Comparison of ENCODE assay signal across 17 cellular contexts in genomic region chr6:7803219-7803618, GRCh38.
DNase-seq lines count a peak whose midpoint lies in the region; ATAC-seq lines count a peak whose summit lies in the region.
"Had no signal": no experiment of that assay in that cellular context is flagged by ENCODE, and none has a peak within 500 bp of the region (broad histone marks: within the 10 kb centered on the region; RNA-seq: fewer than 3 reads in every experiment).

No MANE protein-coding gene starts in this region.

- intact Hi-C loops in activated CD4-positive, alpha-beta T cell treated with anti-CD3 and anti-CD28 coated beads for 36 hours (cut with DNase I, micrococcal nuclease): no loop called here
- intact Hi-C loops in left colon (cut with DNase I, micrococcal nuclease): no loop called here

- H3K4me1 Mint-ChIP-seq in activated CD4-positive, alpha-beta T cell treated with anti-CD3 and anti-CD28 coated beads for 36 hours: peaks cover 6% of the 10 kb centered on the region
- H3K4me1 Mint-ChIP-seq in activated CD4-positive, alpha-beta T cell treated with anti-CD3 and anti-CD28 coated beads, Interleukin-2, amount 10 ng/mL, durations not matched to agents 7 days and 5 days: peaks cover 4% of the 10 kb centered on the region
- H3K4me1 Mint-ChIP-seq: B cell had no signal

- peak; percentile 90 for ATAC-seq in activated CD4-positive, alpha-beta T cell treated with anti-CD3 and anti-CD28 coated beads for 36 hours
- ATAC-seq in left colon: no peak
- ATAC-seq: K562, Panc1 had no signal

- H3K27ac Mint-ChIP-seq in activated CD4-positive, alpha-beta T cell treated with anti-CD3 and anti-CD28 coated beads for 36 hours: no peak overlapping the region
- H3K27ac Mint-ChIP-seq in activated CD4-positive, alpha-beta T cell treated with anti-CD3 and anti-CD28 coated beads, Interleukin-2, amount 10 ng/mL, durations not matched to agents 7 days and 5 days: no peak overlapping the region
- H3K27ac Mint-ChIP-seq: B cell had no signal

- H3K4me3 Mint-ChIP-seq in activated CD4-positive, alpha-beta T cell treated with anti-CD3 and anti-CD28 coated beads for 36 hours: no peak overlapping the region
- H3K4me3 Mint-ChIP-seq in activated CD4-positive, alpha-beta T cell treated with anti-CD3 and anti-CD28 coated beads, Interleukin-2, amount 10 ng/mL, durations not matched to agents 7 days and 5 days: no peak overlapping the region
- H3K4me3 Mint-ChIP-seq: B cell had no signal

- peak; percentile 8 for DNase-seq in activated CD4-positive, alpha-beta T cell treated with anti-CD3 and anti-CD28 coated beads for 36 hours
- no peak for DNase-seq in activated CD4-positive, alpha-beta T cell treated with anti-CD3 and anti-CD28 coated beads, Interleukin-2, amount 10 ng/mL, durations not matched to agents 7 days and 5 days
- peak; percentile 10 for DNase-seq in A172 (ENCODE audit: low spot score)
- DNase-seq in NCI-H2029 (lab: John Stamatoyannopoulos, UW): peak; percentile 68
- peak; percentile 77 for DNase-seq in glomerular visceral epithelial cell (ENCODE audit: extremely low spot score)
- no peak for DNase-seq in left colon
- no peak for DNase-seq in stimulated activated CD4-positive, alpha-beta T cell treated with anti-CD3 and anti-CD28 coated beads, Interleukin-4, amount 100 ng/mL, for 24 hours
- DNase-seq in effector CD4-positive, alpha-beta T cell: no peak
- DNase-seq: 8988T, GF-D8, GM23248, HCEC 1CT, MV-4-11, SJCRH30 had no signal

- POLR2A ChIA-PET in activated CD4-positive, alpha-beta T cell treated with anti-CD3 and anti-CD28 coated beads for 36 hours (lab: Charles Lee): no interaction called here
- POLR2A ChIA-PET in activated CD4-positive, alpha-beta T cell treated with anti-CD3 and anti-CD28 coated beads, Interleukin-2, amount 10 ng/mL, durations not matched to agents 7 days and 5 days (lab: Charles Lee): no interaction called here

- CTCF ChIA-PET in activated CD4-positive, alpha-beta T cell treated with anti-CD3 and anti-CD28 coated beads for 36 hours (lab: Charles Lee): no interaction called here
- CTCF ChIA-PET in activated CD4-positive, alpha-beta T cell treated with anti-CD3 and anti-CD28 coated beads, Interleukin-2, amount 10 ng/mL, durations not matched to agents 7 days and 5 days (lab: Charles Lee): no interaction called here

- H3K27me3 Mint-ChIP-seq in activated CD4-positive, alpha-beta T cell treated with anti-CD3 and anti-CD28 coated beads for 36 hours: peaks cover 16% of the 10 kb centered on the region
- peaks cover 12% of the 10 kb centered on the region for H3K27me3 Mint-ChIP-seq in activated CD4-positive, alpha-beta T cell treated with anti-CD3 and anti-CD28 coated beads, Interleukin-2, amount 10 ng/mL, durations not matched to agents 7 days and 5 days

- no peaks in the 10 kb centered on the region for H3K9me3 Mint-ChIP-seq in activated CD4-positive, alpha-beta T cell treated with anti-CD3 and anti-CD28 coated beads for 36 hours (ENCODE audit: low read depth)
- H3K9me3 Mint-ChIP-seq in activated CD4-positive, alpha-beta T cell treated with anti-CD3 and anti-CD28 coated beads, Interleukin-2, amount 10 ng/mL, durations not matched to agents 7 days and 5 days: no peaks in the 10 kb centered on the region

- no peaks in the 10 kb centered on the region for H3K36me3 Mint-ChIP-seq in activated CD4-positive, alpha-beta T cell treated with anti-CD3 and anti-CD28 coated beads for 36 hours (ENCODE audit: low read depth)
- no peaks in the 10 kb centered on the region for H3K36me3 Mint-ChIP-seq in activated CD4-positive, alpha-beta T cell treated with anti-CD3 and anti-CD28 coated beads, Interleukin-2, amount 10 ng/mL, durations not matched to agents 7 days and 5 days (ENCODE audit: low read depth)

Comparison
In these comparisons a context has a peak if more than half of its experiments do, and no peak if none do; other contexts are left out.
1. DNase-seq: peak in activated CD4-positive, alpha-beta T cell treated with anti-CD3 and anti-CD28 coated beads for 36 hours (single experiment), A172 (single experiment), NCI-H2029 (single experiment) and glomerular visceral epithelial cell (single experiment); none in activated CD4-positive, alpha-beta T cell treated with anti-CD3 and anti-CD28 coated beads, Interleukin-2, amount 10 ng/mL, durations not matched to agents 7 days and 5 days (single experiment), left colon (0 of 2), stimulated activated CD4-positive, alpha-beta T cell treated with anti-CD3 and anti-CD28 coated beads, Interleukin-4, amount 100 ng/mL, for 24 hours (single experiment) and effector CD4-positive, alpha-beta T cell (single experiment).